ENCODE assay signal across 27 cellular contexts in genomic region chr18:74870950-74871349, GRCh38.
DNase-seq lines count a peak whose midpoint lies in the region; ATAC-seq and TF ChIP-seq lines count a peak whose summit lies in the region.
"Had no signal": no experiment of that assay in that cellular context is flagged by ENCODE, and none has a peak within 500 bp of the region (broad histone marks: within the 10 kb centered on the region; RNA-seq: fewer than 3 reads in every experiment).

No MANE protein-coding gene starts in this region.

- peaks cover 31% of the 10 kb centered on the region for H3K4me1 ChIP-seq in BLaER1
- peaks cover 29% of the 10 kb centered on the region for H3K4me1 ChIP-seq in MM.1S (ENCODE audit: low read length)
- H3K4me1 ChIP-seq: transverse colon had no signal

- no peaks in the 10 kb centered on the region for H3K9me2 ChIP-seq in MM.1S (replicated peaks; ENCODE audit: insufficient read depth, low read length)

- peak; percentile 5 for ATAC-seq in GM19328 (IDR thresholded peaks at IDR 0.05; ENCODE audit: unreplicated experiment)
- ATAC-seq in HG02885 (IDR thresholded peaks at IDR 0.05; ENCODE audit: poor library complexity, unreplicated experiment), result peak; percentile 13
- ATAC-seq: CD8-positive, alpha-beta T cell; heart right ventricle; left lobe of liver had no signal

- H3K36me3 ChIP-seq in BLaER1 (no peaks in the 10 kb centered on the region), MM.1S (replicated peaks; ENCODE audit: insufficient read depth, low read length) (no peaks in the 10 kb centered on the region)
- H3K36me3 ChIP-seq: brain microvascular endothelial cell, heart right ventricle, transverse colon had no signal

- H3K27ac ChIP-seq in BLaER1 (peak overlapping the region; percentile 33; the same call in 1 of the 2 replicates), MM.1S (ENCODE audit: low read length) (peak overlapping the region; percentile 86)
- H3K27ac ChIP-seq: 22Rv1, brain microvascular endothelial cell, heart right ventricle, SK-N-MC, transverse colon had no signal

- no peaks in the 10 kb centered on the region for H3K27me3 ChIP-seq in BLaER1
- no peaks in the 10 kb centered on the region for H3K27me3 ChIP-seq in MM.1S (replicated peaks; ENCODE audit: insufficient read depth, low read length)
- H3K27me3 ChIP-seq: brain microvascular endothelial cell, heart right ventricle, transverse colon had no signal

- H4K20me1 ChIP-seq in BLaER1 (no peaks in the 10 kb centered on the region), MM.1S (ENCODE audit: insufficient read depth, low read length) (no peaks in the 10 kb centered on the region)

- H2AFZ ChIP-seq in MM.1S (ENCODE audit: low read length), result peak overlapping the region; percentile 9; the same call in 1 of the 2 replicates

- peaks cover 22% of the 10 kb centered on the region for H3F3A ChIP-seq in MM.1S (ENCODE audit: insufficient read depth, low read length)

- TF ChIP-seq CTCF in MM.1S (IDR thresholded peaks at IDR 0.05; ENCODE audit: low read length), result no peak

- H3K9ac ChIP-seq in BLaER1 (no peak overlapping the region), MM.1S (ENCODE audit: low read length) (peak overlapping the region; percentile 46)

- H3K4me2 ChIP-seq in BLaER1 (peak overlapping the region; percentile 63), MM.1S (ENCODE audit: low read depth, low read length) (peak overlapping the region; percentile 70)

- H3K4me3 ChIP-seq in BLaER1, result no peak overlapping the region
- H3K4me3 ChIP-seq in MM.1S (ENCODE audit: low read length), result peak overlapping the region; percentile 38; the same call in 1 of the 2 replicates
- H3K4me3 ChIP-seq: heart right ventricle, SK-N-MC, transverse colon had no signal

- no peaks in the 10 kb centered on the region for H3K9me3 ChIP-seq in BLaER1
- H3K9me3 ChIP-seq in MM.1S (replicated peaks; ENCODE audit: insufficient read depth, low read length), result no peaks in the 10 kb centered on the region
- H3K9me3 ChIP-seq: heart right ventricle, transverse colon had no signal

- peak; percentile 26 for DNase-seq in MM.1S
- DNase-seq in activated CD4-positive, alpha-beta T cell treated with anti-CD3 and anti-CD28 coated beads, Interleukin-2, amount 50 U/mL, for 1 hour, result no peak
- no peak for DNase-seq in NOMO-1 treated with dmso at 0.1 percent for 144 hours (lab: John Stamatoyannopoulos, UW; ENCODE audit: unreplicated experiment)
- DNase-seq in GM19238 (ENCODE audit: insufficient read length, low spot score), result no peak
- DNase-seq in NCI-H2107 treated with DMSO at 0.1 percent for 48 hours (lab: John Stamatoyannopoulos, UW; ENCODE audit: unreplicated experiment), result no peak
- DNase-seq: activated CD4-positive, alpha-beta T cell treated with anti-CD3 and anti-CD28 coated beads for 4 hours; activated naive CD4-positive, alpha-beta T cell treated with anti-CD3 and anti-CD28 coated beads for 36 hours; brain microvascular endothelial cell; CD8-positive, alpha-beta T cell; DMS 273 treated with DMSO at 0.1 percent for 48 hours; effector CD4-positive, alpha-beta T cell; GOT3; heart right ventricle; Kasumi-1; naive B cell; NCI-H1694; NCI-H2227 treated with DMSO at 0.1 percent for 48 hours; occipital lobe; small intestine; stimulated activated CD4-positive, alpha-beta T cell treated with anti-CD3 and anti-CD28 coated beads, Interleukin-1b, Interleukin-23, amount 100 ng/mL, for 48 hours; transverse colon had no signal

- H3K79me2 ChIP-seq in MM.1S (ENCODE audit: low read length), result no peaks in the 10 kb centered on the region
